In genomic region chr7:134777908-134778580, GRCh38 we compare ENCODE assay signal across 12 cellular contexts. TPM values are rescaled to one million over a fixed set of nuclear protein-coding genes. Genes with fewer than 3 reads are reported as not detected.
A peak's percentile ranks its signal among the peaks of the same experiment; 100 is the strongest.
DNase-seq lines count a peak whose midpoint lies in the region; ATAC-seq, FAIRE-seq and TF ChIP-seq lines count a peak whose summit lies in the region.
"Had no signal": no experiment of that assay in that cellular context is flagged by ENCODE, and none has a peak within 500 bp of the region (broad histone marks: within the 10 kb centered on the region; RNA-seq: fewer than 3 reads in every experiment).

No MANE protein-coding gene starts in this region.

- H4K8ac ChIP-seq in H9 (replicated peaks; ENCODE audit: insufficient read length, low read depth, low read length), result no peak overlapping the region

- H4K20me1 ChIP-seq in H9 (ENCODE audit: control insufficient read depth, insufficient read depth, insufficient read length) (no peaks in the 10 kb centered on the region), smooth muscle cell (ENCODE audit: low read depth) (peaks cover 36% of the 10 kb centered on the region)

- no peak overlapping the region for H2BK12ac ChIP-seq in H9 (ENCODE audit: insufficient read length, low read depth, low read length)

- FAIRE-seq in bronchial epithelial cell (lab: Jason Lieb, UNC), result no peak

- no peak overlapping the region for H3K4me3 ChIP-seq in bronchial epithelial cell (ENCODE audit: low read depth, low read length)
- H3K4me3 ChIP-seq in iPS-20b (ENCODE audit: low read length), result peak overlapping the region; percentile 83; the same call in 1 of the 2 replicates
- no peak overlapping the region for H3K4me3 ChIP-seq in smooth muscle cell

- no peak overlapping the region for H2AK5ac ChIP-seq in H9 (ENCODE audit: insufficient read length, low read length)

- H3F3A ChIP-seq in smooth muscle cell (ENCODE audit: low read depth), result peaks cover 39% of the 10 kb centered on the region

- no peak overlapping the region for H4K5ac ChIP-seq in H9 (ENCODE audit: insufficient read length, low read depth, low read length)

- H2BK15ac ChIP-seq in H9 (ENCODE audit: low read depth, low read length), result no peak overlapping the region

- no peak for ATAC-seq in activated naive CD8-positive, alpha-beta T cell treated with anti-CD3 and anti-CD28 coated beads, Interleukin-2, amount 50 U/mL, for 24 hours
- no peak for ATAC-seq in GM18907 (IDR thresholded peaks at IDR 0.05; ENCODE audit: unreplicated experiment)
- ATAC-seq: activated T-cell treated with anti-CD3 and anti-CD28 coated beads, Interleukin-2, amount 50 U/mL, for 4 hours; stimulated activated memory B cell treated with anti-CD40 and anti-IgM and Interleukin-4, amounts not matched to agents 10 μg/mL and 1 μg/mL and 100 μg/mL, for 72 hours had no signal

- peaks cover 3% of the 10 kb centered on the region for H3K23me2 ChIP-seq in H9 (ENCODE audit: insufficient read length, low read depth, low read length, poor library complexity, severe bottlenecking)

- DNase-seq in H9 (no peak), bronchial epithelial cell (ENCODE audit: low read depth) (peak; percentile 73), smooth muscle cell (lab: John Stamatoyannopoulos, UW; ENCODE audit: unreplicated experiment) (no peak), RPMI8226 (no peak), glomerular visceral epithelial cell (ENCODE audit: extremely low spot score) (no peak)
- DNase-seq in activated naive CD8-positive, alpha-beta T cell treated with anti-CD3 and anti-CD28 coated beads, Interleukin-2, amount 50 U/mL, for 24 hours, result no peak
- DNase-seq: activated T-cell treated with anti-CD3 and anti-CD28 coated beads, Interleukin-2, amount 50 U/mL, for 4 hours; CD8-positive, alpha-beta memory T cell; cortex of kidney had no signal

- no peaks in the 10 kb centered on the region for H3K27me3 Mint-ChIP-seq in H9 (ENCODE audit: low read depth)
- H3K27me3 Mint-ChIP-seq in activated naive CD8-positive, alpha-beta T cell treated with anti-CD3 and anti-CD28 coated beads, Interleukin-2, amount 50 U/mL, for 24 hours, result no peaks in the 10 kb centered on the region

- no peak overlapping the region for H2BK5ac ChIP-seq in H9 (ENCODE audit: insufficient read length, low read length)

- H3K36me3 ChIP-seq in bronchial epithelial cell (ENCODE audit: control insufficient read depth, insufficient read depth, low read length), result peaks cover 3% of the 10 kb centered on the region
- no peaks in the 10 kb centered on the region for H3K36me3 ChIP-seq in iPS-20b (ENCODE audit: insufficient read depth, low read depth, low read length)
- H3K36me3 ChIP-seq in smooth muscle cell (ENCODE audit: low read depth), result no peaks in the 10 kb centered on the region

- H2AFZ ChIP-seq in H9 (ENCODE audit: low read length) (no peak overlapping the region), smooth muscle cell (ENCODE audit: low read depth) (no peak overlapping the region)

- H3K18ac ChIP-seq in H9 (ENCODE audit: insufficient read length, low read depth, low read length), result no peak overlapping the region

- no peak overlapping the region for H3K9ac ChIP-seq in H9 (ENCODE audit: extremely low read depth, insufficient read length, low read length)
- peak overlapping the region; percentile 91; the same call in 1 of the 2 replicates for H3K9ac ChIP-seq in iPS-20b (ENCODE audit: low read depth, low read length)
- H3K9ac ChIP-seq in smooth muscle cell (ENCODE audit: low read depth), result peak overlapping the region; percentile 6

- H3K23ac ChIP-seq in H9 (ENCODE audit: insufficient read length, low read depth, low read length), result no peak overlapping the region

- peak overlapping the region; percentile 62 for H3T11ph ChIP-seq in H9 (ENCODE audit: low read length)

- H3K14ac ChIP-seq in H9 (ENCODE audit: insufficient read depth, low read length), result no peak overlapping the region; the same call in 1 of the 2 replicates

- TF ChIP-seq CTCF in H9 (conservative IDR thresholded peaks at IDR 0.05) (no peak), bronchial epithelial cell (IDR thresholded peaks at IDR 0.05; ENCODE audit: insufficient read depth, low read length, severe bottlenecking) (no peak), smooth muscle cell (IDR thresholded peaks at IDR 0.05; ENCODE audit: borderline replicate concordance, insufficient read depth, poor library complexity, severe bottlenecking) (no peak)

- H3K27ac Mint-ChIP-seq in H9, result peak overlapping the region; percentile 75 to 98 (median 78); a peak in 3 of 7 replicates
- H3K27ac Mint-ChIP-seq in activated naive CD8-positive, alpha-beta T cell treated with anti-CD3 and anti-CD28 coated beads, Interleukin-2, amount 50 U/mL, for 24 hours, result no peak overlapping the region
- H3K27ac Mint-ChIP-seq: CD8-positive, alpha-beta memory T cell; stimulated activated memory B cell treated with anti-CD40 and anti-IgM and Interleukin-4, amounts not matched to agents 10 μg/mL and 1 μg/mL and 100 μg/mL, for 72 hours had no signal

- H3K36me3 Mint-ChIP-seq in H9 (ENCODE audit: insufficient read depth in 1 of 3, low read depth in 3 of 3), result peaks cover 0 to 6% (median 3%) of the 10 kb centered on the region in 3 experiments; a peak in 1 of 7 replicates
- H3K36me3 Mint-ChIP-seq in activated naive CD8-positive, alpha-beta T cell treated with anti-CD3 and anti-CD28 coated beads, Interleukin-2, amount 50 U/mL, for 24 hours (ENCODE audit: low read depth), result no peaks in the 10 kb centered on the region
- H3K36me3 Mint-ChIP-seq: CD8-positive, alpha-beta memory T cell; stimulated activated memory B cell treated with anti-CD40 and anti-IgM and Interleukin-4, amounts not matched to agents 10 μg/mL and 1 μg/mL and 100 μg/mL, for 72 hours had no signal

- no peaks in the 10 kb centered on the region for H3K79me1 ChIP-seq in H9 (ENCODE audit: insufficient read depth, low read depth, low read length, poor library complexity, severe bottlenecking)

- peaks cover 27% of the 10 kb centered on the region; the same call in 1 of the 2 replicates for H3K79me2 ChIP-seq in H9 (ENCODE audit: insufficient read depth, low read length)
- H3K79me2 ChIP-seq in smooth muscle cell (ENCODE audit: low read depth), result peaks cover 40% of the 10 kb centered on the region

- peaks cover 46 to 52% of the 10 kb centered on the region in 2 experiments for H3K4me1 Mint-ChIP-seq in H9
- H3K4me1 Mint-ChIP-seq in activated naive CD8-positive, alpha-beta T cell treated with anti-CD3 and anti-CD28 coated beads, Interleukin-2, amount 50 U/mL, for 24 hours, result peaks cover 9% of the 10 kb centered on the region
- H3K4me1 Mint-ChIP-seq: CD8-positive, alpha-beta memory T cell; stimulated activated memory B cell treated with anti-CD40 and anti-IgM and Interleukin-4, amounts not matched to agents 10 μg/mL and 1 μg/mL and 100 μg/mL, for 72 hours had no signal

- no peak overlapping the region for H2BK120ac ChIP-seq in H9 (ENCODE audit: low read depth, low read length, poor library complexity, severe bottlenecking)

- H3K4me2 ChIP-seq in H9 (ENCODE audit: insufficient read depth, insufficient read length, low read length), result peak overlapping the region; percentile 75
- peak overlapping the region; percentile 93 for H3K4me2 ChIP-seq in smooth muscle cell

- H3K4me3 Mint-ChIP-seq in H9, result no peak overlapping the region
- H3K4me3 Mint-ChIP-seq in activated naive CD8-positive, alpha-beta T cell treated with anti-CD3 and anti-CD28 coated beads, Interleukin-2, amount 50 U/mL, for 24 hours, result no peak overlapping the region
- H3K4me3 Mint-ChIP-seq: activated T-cell treated with anti-CD3 and anti-CD28 coated beads, Interleukin-2, amount 50 U/mL, for 4 hours; CD8-positive, alpha-beta memory T cell; stimulated activated memory B cell treated with anti-CD40 and anti-IgM and Interleukin-4, amounts not matched to agents 10 μg/mL and 1 μg/mL and 100 μg/mL, for 72 hours had no signal

- H3K4ac ChIP-seq in H9 (ENCODE audit: low read depth, low read length), result no peak overlapping the region

- no peak overlapping the region for H4K91ac ChIP-seq in H9 (ENCODE audit: insufficient read length, low read depth, low read length)

- WGBS in H9 (ENCODE audit: extremely low coverage, insufficient read length, low lambda C conversion rate), result no CpG with 5 or more reads among the region's 2 CpGs
- WGBS in smooth muscle cell (ENCODE audit: low lambda C conversion rate), result 30% methylated on average over 2 of the region's 2 CpGs

- H3K27ac ChIP-seq in H9 (ENCODE audit: insufficient read length, low read depth, low read length) (peak overlapping the region; percentile 92), iPS-20b (ENCODE audit: low read length) (no peak overlapping the region), smooth muscle cell (ENCODE audit: low read depth) (peak overlapping the region; percentile 92)

- no peaks in the 10 kb centered on the region for H3K27me3 ChIP-seq in H9 (ENCODE audit: insufficient read depth, low read length)
- no peaks in the 10 kb centered on the region for H3K27me3 ChIP-seq in bronchial epithelial cell (ENCODE audit: control insufficient read depth, insufficient read depth, low read length)
- no peaks in the 10 kb centered on the region for H3K27me3 ChIP-seq in iPS-20b (ENCODE audit: insufficient read depth, low read length)
- H3K27me3 ChIP-seq in smooth muscle cell (ENCODE audit: low read depth), result no peaks in the 10 kb centered on the region

- peaks cover 5% of the 10 kb centered on the region for H3K4me1 ChIP-seq in H9 (ENCODE audit: insufficient read depth, low read length)
- peaks cover 37% of the 10 kb centered on the region for H3K4me1 ChIP-seq in iPS-20b (ENCODE audit: insufficient read depth, low read length)
- peaks cover 24% of the 10 kb centered on the region for H3K4me1 ChIP-seq in smooth muscle cell (ENCODE audit: low read depth)

- H3K56ac ChIP-seq in H9 (ENCODE audit: insufficient read length, low read depth, low read length), result no peak overlapping the region

- H2BK20ac ChIP-seq in H9 (ENCODE audit: low read depth, low read length, poor library complexity, severe bottlenecking), result no peak overlapping the region

- no peaks in the 10 kb centered on the region for H3K9me3 ChIP-seq in H9 (ENCODE audit: control insufficient read depth, low read depth, low read length)
- no peaks in the 10 kb centered on the region for H3K9me3 ChIP-seq in iPS-20b (ENCODE audit: insufficient read depth, low read depth, low read length)
- H3K9me3 ChIP-seq in smooth muscle cell (replicated peaks; ENCODE audit: low read depth), result no peaks in the 10 kb centered on the region

- H3K9me3 Mint-ChIP-seq in H9, result no peaks in the 10 kb centered on the region
- no peaks in the 10 kb centered on the region for H3K9me3 Mint-ChIP-seq in activated naive CD8-positive, alpha-beta T cell treated with anti-CD3 and anti-CD28 coated beads, Interleukin-2, amount 50 U/mL, for 24 hours
- H3K9me3 Mint-ChIP-seq: activated T-cell treated with anti-CD3 and anti-CD28 coated beads, Interleukin-2, amount 50 U/mL, for 4 hours; CD8-positive, alpha-beta memory T cell; stimulated activated memory B cell treated with anti-CD40 and anti-IgM and Interleukin-4, amounts not matched to agents 10 μg/mL and 1 μg/mL and 100 μg/mL, for 72 hours had no signal

RNA-seq across cellular contexts. Expression of gene CALD1, which starts 1.4 kb away (rescaled TPM):
- total RNA-seq in H9 (2021) (107 and 118 TPM in 2 replicates), bronchial epithelial cell (71.3 and 102 TPM in 2 replicates), smooth muscle cell (948 and 1,024 TPM in 2 replicates)
- 1,552 and 1,869 TPM in 2 replicates for polyA plus RNA-seq in smooth muscle cell
- polyA plus RNA-seq: CD8-positive, alpha-beta memory T cell had no signal
